In the genomic region with DNA sequence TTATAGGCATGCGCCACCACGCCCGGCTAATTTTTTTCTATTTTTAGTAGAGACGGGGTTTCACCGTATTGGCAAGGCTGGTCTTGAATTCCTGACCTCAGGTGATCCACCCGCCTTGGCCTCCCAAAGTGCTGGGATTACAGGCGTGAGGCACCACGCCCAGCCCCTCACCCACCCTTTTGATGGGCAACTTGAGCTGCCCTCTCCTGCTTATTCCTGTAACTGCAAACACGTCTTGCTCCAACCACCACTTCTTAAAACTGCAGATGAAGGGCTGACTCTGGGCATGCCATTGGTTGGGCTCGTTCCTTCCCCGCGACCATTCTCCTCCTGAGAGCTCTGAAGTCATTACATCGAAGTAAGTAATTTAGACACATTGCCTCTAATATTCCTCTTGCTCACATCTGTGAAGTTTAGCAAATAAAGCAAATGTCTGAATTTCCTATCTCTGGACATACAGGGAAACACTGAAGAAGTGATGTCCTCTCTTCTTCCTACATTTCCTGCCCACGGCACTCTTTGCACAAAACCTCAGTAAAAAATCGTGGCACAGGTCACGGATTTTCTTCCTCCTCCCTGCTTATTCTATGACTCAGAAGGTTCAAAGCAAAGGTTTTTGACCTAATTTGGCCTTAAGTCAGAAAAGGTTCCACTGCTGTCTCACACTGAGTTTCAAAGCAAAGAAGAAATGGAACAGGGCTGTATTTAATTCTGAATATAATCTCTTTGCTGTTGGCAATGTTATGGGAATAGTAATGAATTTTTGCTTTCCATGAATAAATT, we compare ENCODE assay signal across 13 cellular contexts.
A peak's percentile ranks its signal among the peaks of the same experiment; 100 is the strongest.
DNase-seq lines count a peak whose midpoint lies in the region; ATAC-seq and TF ChIP-seq lines count a peak whose summit lies in the region.
"Had no signal": no experiment of that assay in that cellular context is flagged by ENCODE, and none has a peak within 500 bp of the region (broad histone marks: within the 10 kb centered on the region; RNA-seq: fewer than 3 reads in every experiment).

No MANE protein-coding gene starts in this region.

- DNase-seq in H7: peak; percentile 60
- DNase-seq in RWPE2 (ENCODE audit: low spot score): no peak
- peak; percentile 43 for DNase-seq in epithelial cell of proximal tubule (ENCODE audit: low read depth)
- peak; percentile 72 for DNase-seq in renal cortical epithelial cell (ENCODE audit: low read depth)
- DNase-seq in activated naive CD4-positive, alpha-beta T cell treated with anti-CD3 and anti-CD28 coated beads, Interleukin-2, amount 50 U/mL, for 72 hours (ENCODE audit: low spot score in 2 of 2): no peak
- no peak for DNase-seq in NK-92 (lab: John Stamatoyannopoulos, UW; ENCODE audit: unreplicated experiment)
- DNase-seq in COLO668 (lab: John Stamatoyannopoulos, UW; ENCODE audit: unreplicated experiment): no peak
- DNase-seq: Caco-2, left ventricle myocardium superior, NCI-H446 treated with DMSO at 0.1 percent for 48 hours, RPMI8226, T-helper 9 cell, testis had no signal

- ATAC-seq in RWPE2 (ENCODE audit: low read depth): peak; percentile 25; the same call in 2 of the 3 replicates
- ATAC-seq in activated naive CD4-positive, alpha-beta T cell treated with anti-CD3 and anti-CD28 coated beads, Interleukin-2, amount 50 U/mL, for 72 hours: no peak

- peaks cover 15% of the 10 kb centered on the region for H3K4me1 ChIP-seq in RWPE2 (ENCODE audit: insufficient read depth, poor library complexity, severe bottlenecking)
- H3K4me1 ChIP-seq: Caco-2 had no signal

- TF ChIP-seq CTCF in RWPE2 (IDR thresholded peaks at IDR 0.05; ENCODE audit: poor library complexity, severe bottlenecking): no peak
- TF ChIP-seq CTCF in epithelial cell of proximal tubule (conservative IDR thresholded peaks at IDR 0.05; ENCODE audit: low read depth, low read length): no peak

- H3K4me3 ChIP-seq in H7 (ENCODE audit: insufficient read depth, low read depth, low read length): no peak overlapping the region
- no peak overlapping the region for H3K4me3 ChIP-seq in RWPE2 (ENCODE audit: severe bottlenecking)
- H3K4me3 ChIP-seq in epithelial cell of proximal tubule (ENCODE audit: low read depth, low read length): no peak overlapping the region
- H3K4me3 ChIP-seq: testis had no signal

- no peaks in the 10 kb centered on the region for H3K9me3 ChIP-seq in RWPE2 (ENCODE audit: severe bottlenecking)
- H3K9me3 ChIP-seq: Caco-2, testis had no signal

- no peaks in the 10 kb centered on the region for H3K36me3 ChIP-seq in H7 (replicated peaks; ENCODE audit: control insufficient read depth, insufficient read depth, low read length)
- no peaks in the 10 kb centered on the region for H3K36me3 ChIP-seq in RWPE2 (ENCODE audit: low read depth)

- H3K9me3 Mint-ChIP-seq in activated naive CD4-positive, alpha-beta T cell treated with anti-CD3 and anti-CD28 coated beads, Interleukin-2, amount 50 U/mL, for 72 hours: no peaks in the 10 kb centered on the region

- H3K27ac ChIP-seq in RWPE2 (ENCODE audit: poor library complexity, severe bottlenecking): no peak overlapping the region
- H3K27ac ChIP-seq: testis had no signal

- no peaks in the 10 kb centered on the region for H3K27me3 ChIP-seq in H7 (ENCODE audit: control insufficient read depth, insufficient read depth, low read length)
- no peaks in the 10 kb centered on the region for H3K27me3 ChIP-seq in RWPE2 (ENCODE audit: insufficient read depth, poor library complexity, severe bottlenecking)
- H3K27me3 ChIP-seq: testis had no signal

- H3K27ac Mint-ChIP-seq in activated naive CD4-positive, alpha-beta T cell treated with anti-CD3 and anti-CD28 coated beads, Interleukin-2, amount 50 U/mL, for 72 hours: no peak overlapping the region

- H3K36me3 Mint-ChIP-seq in activated naive CD4-positive, alpha-beta T cell treated with anti-CD3 and anti-CD28 coated beads, Interleukin-2, amount 50 U/mL, for 72 hours: no peaks in the 10 kb centered on the region

Comparison
In these comparisons a context has a peak if more than half of its experiments do, and no peak if none do; other contexts are left out.
1. DNase-seq: peak in H7 (single experiment), epithelial cell of proximal tubule (single experiment) and renal cortical epithelial cell (single experiment); none in RWPE2 (single experiment), activated naive CD4-positive, alpha-beta T cell treated with anti-CD3 and anti-CD28 coated beads, Interleukin-2, amount 50 U/mL, for 72 hours (0 of 2), NK-92 (single experiment) and COLO668 (single experiment).